20 cellular contexts compared by ENCODE assay signal in the genomic region with DNA sequence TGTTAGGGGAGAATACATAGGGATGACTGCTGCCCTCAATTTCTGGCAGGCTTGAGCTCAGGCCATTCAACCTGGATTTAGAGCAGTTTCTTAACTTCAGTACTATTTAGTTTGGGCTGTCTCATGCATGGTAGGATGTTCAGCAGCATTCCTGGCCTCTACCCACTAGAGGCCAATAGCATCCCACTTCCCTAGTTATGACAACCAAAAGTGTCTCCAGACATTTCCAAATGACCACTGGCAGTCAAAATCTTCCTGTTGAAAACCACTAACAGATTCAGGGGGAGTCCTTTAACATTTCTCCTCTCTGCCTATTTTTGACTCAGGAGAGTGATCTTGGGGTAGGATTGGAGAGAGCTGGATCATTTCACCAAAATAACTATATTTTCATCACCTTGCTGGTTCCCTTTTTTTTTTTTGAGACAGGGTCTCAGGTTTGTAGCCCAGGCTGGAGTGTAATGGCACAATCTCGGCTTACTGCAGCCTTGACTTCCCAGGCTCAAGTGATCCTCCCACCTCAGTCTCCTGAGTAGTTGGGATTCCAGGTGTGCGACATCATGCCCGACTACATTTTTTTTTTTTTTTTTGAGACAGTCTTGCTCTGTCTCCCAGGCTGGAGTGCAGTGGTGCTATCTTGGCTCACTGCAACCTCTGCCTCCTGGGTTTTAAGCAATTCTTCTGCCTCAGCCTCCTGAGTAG. TPM values are rescaled to one million over a fixed set of nuclear protein-coding genes. Genes with fewer than 3 reads are reported as not detected.
DNase-seq lines count a peak whose midpoint lies in the region; ATAC-seq and TF ChIP-seq lines count a peak whose summit lies in the region.
"Had no signal": no experiment of that assay in that cellular context is flagged by ENCODE, and none has a peak within 500 bp of the region (broad histone marks: within the 10 kb centered on the region; RNA-seq: fewer than 3 reads in every experiment).

No MANE protein-coding gene starts in this region.

- H3K27ac ChIP-seq in neutrophil, result peak overlapping the region; percentile 97
- H3K27ac ChIP-seq: body of pancreas, psoas muscle had no signal

- no peaks in the 10 kb centered on the region for H3K9me3 ChIP-seq in neutrophil
- H3K9me3 ChIP-seq: body of pancreas, psoas muscle had no signal

- no peaks in the 10 kb centered on the region for H3K27me3 ChIP-seq in neutrophil
- H3K27me3 ChIP-seq: body of pancreas had no signal

- DNase-seq in ELR (ENCODE audit: low read depth) (peak; percentile 53), NCI-H226 (peak; percentile 68), choroid plexus epithelial cell (ENCODE audit: low read depth) (peak; percentile 63), cerebellum (ENCODE audit: low spot score) (no peak)
- DNase-seq: activated gamma-delta T cell treated with Interleukin-2 at 50 U/mL for 16 hours, body of pancreas, C1 segment of cervical spinal cord, hypothalamus, MM.1S, naive B cell, NCI-H2029, NCI-H526, psoas muscle, SW 1271 had no signal

- H3K4me3 ChIP-seq in choroid plexus epithelial cell (ENCODE audit: low read depth, low read length) (no peak overlapping the region), neutrophil (ENCODE audit: low read depth in 1 of 2, low read length in 1 of 2) (peak overlapping the region in 1 of 2 experiments; percentile 9)
- H3K4me3 ChIP-seq: body of pancreas, psoas muscle had no signal

- H3K4me1 ChIP-seq in neutrophil (ENCODE audit: control insufficient read depth in 1 of 2, insufficient read depth in 1 of 2, low read depth in 1 of 2, low read length in 1 of 2), result peaks cover 36 to 50% of the 10 kb centered on the region in 2 experiments
- H3K4me1 ChIP-seq: body of pancreas, psoas muscle had no signal

- peaks cover 3% of the 10 kb centered on the region for H3K36me3 ChIP-seq in neutrophil

- no peak for TF ChIP-seq CTCF in choroid plexus epithelial cell (conservative IDR thresholded peaks at IDR 0.05; ENCODE audit: low read depth, low read length)
- TF ChIP-seq CTCF in neutrophil (IDR thresholded peaks at IDR 0.05), result no peak

- ATAC-seq in HG03432 (IDR thresholded peaks at IDR 0.05; ENCODE audit: unreplicated experiment) (no peak), HG02970 (IDR thresholded peaks at IDR 0.05; ENCODE audit: low FRiP score, unreplicated experiment) (no peak)
- ATAC-seq: body of pancreas, left lobe of liver, Panc1, psoas muscle had no signal

RNA-seq across cellular contexts. Expression of a gene that starts 8.7 kb away (rescaled TPM):
- total RNA-seq in cerebellum, result not detected
- total RNA-seq: body of pancreas, psoas muscle, subcutaneous adipose tissue had no signal

RNA-seq across cellular contexts. Expression of a gene that starts 8.9 kb away (rescaled TPM):
- total RNA-seq in cerebellum, result 35.3 TPM

RNA-seq across cellular contexts. Expression of a gene that starts 45.1 kb away (rescaled TPM):
- total RNA-seq in cerebellum, result 7.0 TPM

RNA-seq across cellular contexts. Expression of a gene that starts 57.1 kb away (rescaled TPM):
- total RNA-seq in cerebellum, result 23.3 TPM
